ENCODE assay signal across 8 cellular contexts in the genomic region with DNA sequence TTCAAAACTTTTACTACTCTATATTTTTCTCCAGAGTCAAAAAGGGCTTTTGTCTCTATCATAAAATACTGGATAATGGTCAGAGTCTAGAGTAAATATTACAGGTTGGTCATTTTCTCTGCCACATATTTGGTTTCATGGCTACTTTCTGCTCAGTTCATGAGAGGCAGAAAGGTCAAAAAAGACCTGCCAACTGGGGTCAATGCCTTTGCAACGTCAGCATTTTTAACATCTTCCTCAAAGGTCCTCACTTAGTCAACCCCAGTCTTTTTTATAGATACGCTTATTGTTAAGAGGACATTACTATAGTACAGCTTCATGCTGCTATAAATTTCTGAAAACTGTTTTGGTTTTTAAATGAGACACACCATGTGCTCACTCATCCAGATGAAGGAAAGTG.
"Had no signal": no experiment of that assay in that cellular context is flagged by ENCODE, and none has a peak within 500 bp of the region (broad histone marks: within the 10 kb centered on the region; RNA-seq: fewer than 3 reads in every experiment).

No MANE protein-coding gene starts in this region.

- H3K27ac ChIP-seq: GM23248, KMS-11 had no signal

- H3K4me3 ChIP-seq: GM23248 had no signal

- H3K9ac ChIP-seq: GM23248, KMS-11 had no signal

- H3K4me3 Mint-ChIP-seq: H9 had no signal

- H3K4me2 ChIP-seq: KMS-11 had no signal

- FAIRE-seq: H1, H54, HTR-8/SVneo had no signal

- H2AFZ ChIP-seq: GM23248 had no signal

- H3K9me3 Mint-ChIP-seq: H9 had no signal

- H3K27ac Mint-ChIP-seq: H9 had no signal

- H3K4me1 Mint-ChIP-seq: H9 had no signal

- DNase-seq: GM23248, H9, HCEC 1CT, KBM-7 had no signal
